In genomic region chr21:37159053-37159776, GRCh38 we compare ENCODE assay signal across 13 cellular contexts.
DNase-seq lines count a peak whose midpoint lies in the region; ATAC-seq lines count a peak whose summit lies in the region.
"Had no signal": no experiment of that assay in that cellular context is flagged by ENCODE, and none has a peak within 500 bp of the region (broad histone marks: within the 10 kb centered on the region; RNA-seq: fewer than 3 reads in every experiment).

No MANE protein-coding gene starts in this region.

- H3K4me1 ChIP-seq in mucosa of rectum (ENCODE audit: control insufficient read depth in 2 of 2, insufficient read depth in 2 of 2, low read length in 2 of 2) = peaks cover 0 to 9% of the 10 kb centered on the region in 2 donors

- H3K9me3 ChIP-seq in mucosa of rectum (ENCODE audit: control insufficient read depth in 2 of 2, low read length in 2 of 2) = no peaks in the 10 kb centered on the region
- H3K9me3 ChIP-seq: neutrophil had no signal

- peaks cover 18 to 23% of the 10 kb centered on the region in 2 donors for H3K36me3 ChIP-seq in mucosa of rectum (ENCODE audit: control insufficient read depth in 2 of 2, insufficient read depth in 2 of 2, low read length in 2 of 2)

- H3K27ac ChIP-seq in mucosa of rectum (ENCODE audit: low read depth in 2 of 2, low read length in 2 of 2) = peak overlapping the region; percentile 26 to 55
- H3K27ac ChIP-seq: brain microvascular endothelial cell, neutrophil had no signal

- H3K4me3 ChIP-seq in mucosa of rectum (ENCODE audit: low read length in 2 of 2) = peak overlapping the region in 1 of 2 donors; percentile 25

- no peaks in the 10 kb centered on the region for H3K27me3 ChIP-seq in mucosa of rectum (ENCODE audit: control insufficient read depth in 2 of 2, insufficient read depth in 2 of 2, low read length in 2 of 2)
- H3K27me3 ChIP-seq: brain microvascular endothelial cell, neutrophil had no signal

- no peak overlapping the region for H3K9ac ChIP-seq in mucosa of rectum (ENCODE audit: low read depth in 1 of 2, low read length in 2 of 2)

- ATAC-seq in GM18909 (IDR thresholded peaks at IDR 0.05; ENCODE audit: poor library complexity, unreplicated experiment) = peak; percentile 46
- peak; percentile 57 for ATAC-seq in HG03565 (IDR thresholded peaks at IDR 0.05; ENCODE audit: unreplicated experiment)
- ATAC-seq in HG02678 (IDR thresholded peaks at IDR 0.05; ENCODE audit: unreplicated experiment) = no peak
- ATAC-seq in HG03280 (IDR thresholded peaks at IDR 0.05; ENCODE audit: unreplicated experiment) = no peak
- ATAC-seq: Panc1 had no signal

- DNase-seq in DMS53 treated with DMSO at 0.1 percent for 48 hours (lab: John Stamatoyannopoulos, UW; ENCODE audit: unreplicated experiment) = peak; percentile 37
- DNase-seq in germinal center (ENCODE audit: low spot score) = no peak
- DNase-seq in RPMI8226 = no peak
- DNase-seq: brain microvascular endothelial cell, DMS153, islet precursor cell had no signal

Comparison
In these comparisons a context has a peak if more than half of its experiments do, and no peak if none do; other contexts are left out.
1. ATAC-seq: peak in GM18909 (single experiment) and HG03565 (single experiment); none in HG02678 (single experiment) and HG03280 (single experiment).